ENCODE assay signal across 8 cellular contexts in genomic region chr7:123748734-123749536, GRCh38. TPM values are rescaled to one million over a fixed set of nuclear protein-coding genes. Genes with fewer than 3 reads are reported as not detected.
A peak's percentile ranks its signal among the peaks of the same experiment; 100 is the strongest.
DNase-seq lines count a peak whose midpoint lies in the region; ATAC-seq and TF ChIP-seq lines count a peak whose summit lies in the region.

TSS of gene WASL (minus strand) at chr7:123749003. CDS start at chr7:123748734, 269 bp downstream.

- TF ChIP-seq CTCF in GM10266 (IDR thresholded peaks at IDR 0.05; ENCODE audit: control insufficient read depth, insufficient read depth, low read depth, missing control alignments) = peak; percentile 11
- TF ChIP-seq CTCF in ovary (IDR thresholded peaks at IDR 0.05) = peak in 2 of 3 donors; percentile 19 to 22

- DNase-seq in GM10266 (ENCODE audit: extremely low spot score) (peak; percentile 92), NCI-H1048 (lab: John Stamatoyannopoulos, UW) (peak; percentile 81), SKM-1 treated with dmso at 0.1 percent for 144 hours (lab: John Stamatoyannopoulos, UW; ENCODE audit: unreplicated experiment) (peak; percentile 81), Right ventricle myocardium inferior (ENCODE audit: missing footprints) (peak; percentile 95), ovary (peak; percentile 91 to 96 (median 95))
- DNase-seq in activated naive CD8-positive, alpha-beta T cell treated with anti-CD3 and anti-CD28 coated beads, Interleukin-2, amount 50 U/mL, for 16 hours (ENCODE audit: low read depth, low spot score) = peak; percentile 73

- H3K9me3 ChIP-seq in ovary (no peaks in the 10 kb centered on the region), thymus (ENCODE audit: control insufficient read depth) (no peaks in the 10 kb centered on the region)

- intact Hi-C loops in Right ventricle myocardium inferior (cut with DNase I) = loop anchor here (2.0 to 5.0 kb wide), 3 partner anchors 37 to 214 kb away; partner anchors contain the start of gene IQUB
- intact Hi-C loops in ovary (cut with DNase I) = loop anchor here in 1 of 4 donors (10.0 kb wide), 2 partner anchors 46 to 54 kb away; no protein-coding TSS in a partner anchor

- no peak for TF ChIP-seq EP300 in ovary (IDR thresholded peaks at IDR 0.05)

- H3K27ac ChIP-seq in ovary = peak within 1 kb of the TSS; percentile 92 to 98
- peak within 1 kb of the TSS; percentile 96 for H3K27ac ChIP-seq in thymus (ENCODE audit: low read depth)

- H3K4me3 ChIP-seq in ovary = peak within 1 kb of the TSS; percentile 96
- peak within 1 kb of the TSS; percentile 89 for H3K4me3 ChIP-seq in thymus (ENCODE audit: low read length)

- WGBS in ovary, 3 donors = 0% methylated on average over 50 to 92 of the region's 93 CpGs
- WGBS in thymus = under 1% methylated on average over 93 of the region's 93 CpGs

- H3K27me3 ChIP-seq in ovary (no peaks in the 10 kb centered on the region), thymus (ENCODE audit: control insufficient read depth, insufficient read depth) (no peaks in the 10 kb centered on the region)

- TF ChIP-seq POLR2A in ovary (IDR thresholded peaks at IDR 0.05) = peak; percentile 88

- peak; percentile 78 for ATAC-seq in HG02588 (IDR thresholded peaks at IDR 0.05; ENCODE audit: unreplicated experiment)
- ATAC-seq in Right ventricle myocardium inferior = peak; percentile 97

- peaks cover 4% of the 10 kb centered on the region for H3K4me1 ChIP-seq in ovary (ENCODE audit: insufficient read depth)
- peaks cover 4% of the 10 kb centered on the region for H3K4me1 ChIP-seq in thymus (ENCODE audit: control insufficient read depth, insufficient read depth, low read length)

- H3K36me3 ChIP-seq in ovary (no peaks in the 10 kb centered on the region), thymus (ENCODE audit: control insufficient read depth, insufficient read depth) (no peaks in the 10 kb centered on the region)

RNA-seq across cellular contexts. Expression of gene WASL, which starts in this region (rescaled TPM):
- total RNA-seq in Right ventricle myocardium inferior (28.4 TPM), ovary (10 to 100 TPM; 36.8 to 71.5 (median 50.8) TPM)
- polyA plus RNA-seq in ovary (10 to 100 TPM; 29.1 to 43.5 TPM), thymus (17.8 TPM)

Comparison
In these comparisons a context has a peak if more than half of its experiments do, and no peak if none do; other contexts are left out.
1. Peak in every context shown above with its lines: DNase-seq, ATAC-seq, H3K4me3 ChIP-seq and H3K27ac ChIP-seq.